ENCODE assay signal across 10 cellular contexts in the genomic region with DNA sequence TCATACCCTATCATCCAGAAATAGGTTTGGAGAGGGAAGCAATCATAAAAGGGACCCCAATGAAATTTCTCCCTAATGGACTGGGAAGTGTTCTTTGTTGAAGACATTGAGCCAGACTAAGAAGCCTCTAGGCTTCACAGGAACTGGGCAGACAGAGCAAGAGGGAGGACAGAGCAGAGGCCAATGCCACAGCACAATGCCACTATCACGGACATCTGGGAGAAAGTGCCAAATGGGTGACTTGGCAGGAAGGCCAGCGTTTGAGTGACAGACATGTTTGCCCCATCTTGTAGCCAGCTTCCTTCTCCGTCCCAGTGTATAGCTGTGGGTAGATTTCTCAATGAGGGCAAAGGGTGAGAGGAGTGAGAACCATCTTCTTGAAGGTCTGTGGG. TPM values are rescaled to one million over a fixed set of nuclear protein-coding genes. Genes with fewer than 3 reads are reported as not detected.
A peak's percentile ranks its signal among the peaks of the same experiment; 100 is the strongest.
DNase-seq lines count a peak whose midpoint lies in the region; TF ChIP-seq lines count a peak whose summit lies in the region.
"Not testable (repeated sequence)": the region's sequence is repeated elsewhere in the genome, so short reads cannot be mapped to it uniquely, and the experiment has no call there.
"Had no signal": no experiment of that assay in that cellular context is flagged by ENCODE, and none has a peak within 500 bp of the region (broad histone marks: within the 10 kb centered on the region; RNA-seq: fewer than 3 reads in every experiment).

No MANE protein-coding gene starts in this region.

- peaks cover 16 to 79% (median 72%) of the 10 kb centered on the region in 10 experiments; a peak in 19 of 20 replicates for H3K4me1 ChIP-seq in BLaER1 treated with 17β-estradiol and CSF1 and Interleukin-3, amounts not matched to agents 10 nM and 100 nM

- H3K4me3 Mint-ChIP-seq in type B pancreatic cell, result not testable (repeated sequence)

- not testable (repeated sequence) for H3K27ac Mint-ChIP-seq in type B pancreatic cell

- H4K20me1 ChIP-seq in BLaER1 treated with 17β-estradiol and CSF1 and Interleukin-3, amounts not matched to agents 10 nM and 100 nM, result not testable (repeated sequence)

- TF ChIP-seq CTCF in type B pancreatic cell (conservative IDR thresholded peaks at IDR 0.05), result not testable (repeated sequence)

- not testable (repeated sequence) for H3K36me3 ChIP-seq in BLaER1 treated with 17β-estradiol and CSF1 and Interleukin-3, amounts not matched to agents 10 nM and 100 nM

- peaks cover 0 to 16% (median 0%) of the 10 kb centered on the region in 11 experiments; a peak in 4 of 22 replicates for H3K27me3 ChIP-seq in BLaER1 treated with 17β-estradiol and CSF1 and Interleukin-3, amounts not matched to agents 10 nM and 100 nM

- H3K36me3 Mint-ChIP-seq in type B pancreatic cell, result not testable (repeated sequence)

- H3K4me3 ChIP-seq in BLaER1 treated with 17β-estradiol and CSF1 and Interleukin-3, amounts not matched to agents 10 nM and 100 nM, result peak overlapping the region in 1 of 10 experiments; percentile 28; a peak in 1 of 20 replicates

- DNase-seq in activated CD8-positive, alpha-beta memory T cell treated with anti-CD3 and anti-CD28 coated beads, Interleukin-2, amount 50 U/mL, for 48 hours, result peak; percentile 17
- peak; percentile 47 for DNase-seq in activated effector memory CD4-positive, alpha-beta T cell treated with anti-CD3 and anti-CD28 coated beads, Interleukin-2, amount 50 U/mL, for 16 hours
- DNase-seq in cardiac septum (ENCODE audit: low spot score) (peak; percentile 47), mucosa of gallbladder (ENCODE audit: low spot score) (peak; percentile 8), posterior vena cava (ENCODE audit: low spot score) (peak; percentile 56), type B pancreatic cell (ENCODE audit: extremely low spot score, unreplicated experiment) (peak; percentile 49)

- H3K4me2 ChIP-seq in BLaER1 treated with 17β-estradiol and CSF1 and Interleukin-3, amounts not matched to agents 10 nM and 100 nM, result peak overlapping the region in 8 of 11 experiments; percentile 77 to 94 (median 86); a peak in 17 of 22 replicates

- H3K27ac ChIP-seq in BLaER1 treated with 17β-estradiol and CSF1 and Interleukin-3, amounts not matched to agents 10 nM and 100 nM, result peak overlapping the region in 3 of 11 experiments; percentile 67 to 74 (median 71); a peak in 4 of 22 replicates

- peak overlapping the region in 3 of 11 experiments; percentile 53 to 63 (median 60); a peak in 2 of 22 replicates for H3K9ac ChIP-seq in BLaER1 treated with 17β-estradiol and CSF1 and Interleukin-3, amounts not matched to agents 10 nM and 100 nM

- not testable (repeated sequence) for H3K4me1 Mint-ChIP-seq in type B pancreatic cell (ENCODE audit: unreplicated experiment)

- H3K9me3 ChIP-seq in BLaER1 treated with 17β-estradiol and CSF1 and Interleukin-3, amounts not matched to agents 10 nM and 100 nM (replicated peaks in 1 of 11), result peaks cover 42 to 51% (median 46%) of the 10 kb centered on the region in 11 experiments

- peaks cover 26% of the 10 kb centered on the region for H3K9me3 Mint-ChIP-seq in type B pancreatic cell

- not testable (repeated sequence) for H3K27me3 Mint-ChIP-seq in type B pancreatic cell

- intact Hi-C loops in cardiac septum (cut with DNase I); posterior vena cava (cut with DNase I): not testable (repeated sequence)

RNA-seq across cellular contexts. Expression of a gene that starts 16.6 kb away (rescaled TPM):
- total RNA-seq in cardiac septum (not detected), mucosa of gallbladder (not detected), posterior vena cava (not detected), type B pancreatic cell (ENCODE audit: low replicate concordance) (not detected in 2 replicates)
- total RNA-seq: Caco-2; CD4-positive, CD25-positive, alpha-beta regulatory T cell; CD8-positive, alpha-beta T cell had no signal
